1 cellular context compared by ENCODE assay signal in the genomic region with DNA sequence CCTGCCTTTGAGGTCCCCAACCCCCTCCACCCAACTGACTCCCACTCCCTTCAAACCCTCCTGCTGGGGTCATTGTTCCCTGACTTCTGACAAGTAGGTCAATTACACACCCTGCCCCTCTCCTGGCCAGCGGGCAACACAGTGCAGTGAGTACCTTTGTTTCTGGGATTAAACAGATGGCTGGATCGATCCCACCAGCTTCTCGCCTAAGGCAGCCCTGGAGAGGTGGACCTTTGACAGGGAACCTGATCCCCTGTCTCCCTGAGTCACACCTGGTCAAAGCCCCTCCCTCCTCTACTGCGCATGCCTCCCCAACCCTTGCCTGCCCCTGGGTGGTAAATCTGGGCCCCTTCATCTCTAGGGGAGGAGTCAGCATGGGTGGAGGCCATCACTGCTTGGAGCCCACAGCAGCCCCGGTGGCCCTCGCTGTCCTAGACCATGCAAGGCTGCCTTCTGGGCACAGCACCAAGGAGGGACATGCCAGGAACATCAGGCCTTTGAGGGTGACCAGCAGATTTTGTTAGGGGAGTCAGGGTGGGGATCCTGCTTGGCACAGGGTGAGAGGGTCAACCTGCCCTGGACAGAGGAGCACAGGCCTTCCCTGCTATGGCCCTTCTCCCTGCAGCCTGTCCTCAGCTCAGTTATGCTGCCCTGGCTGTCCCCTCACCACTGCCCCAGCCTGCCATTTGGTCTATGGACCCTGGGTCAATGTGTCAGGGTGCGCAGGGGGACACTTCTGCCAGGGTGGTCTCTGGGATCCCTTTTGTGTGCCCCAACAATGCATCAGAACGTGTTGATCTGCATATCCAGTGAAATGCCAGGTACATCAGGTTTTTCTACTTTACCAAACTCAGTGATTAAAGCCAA.
TF ChIP-seq lines count a peak whose summit lies in the region.

No MANE protein-coding gene starts in this region.

TF ChIP-seq in WTC11, 78 proteins besides CTCF, POLR2A, EP300 and RAD21 (continued from another document):
- TF ChIP-seq, protein P1, sequence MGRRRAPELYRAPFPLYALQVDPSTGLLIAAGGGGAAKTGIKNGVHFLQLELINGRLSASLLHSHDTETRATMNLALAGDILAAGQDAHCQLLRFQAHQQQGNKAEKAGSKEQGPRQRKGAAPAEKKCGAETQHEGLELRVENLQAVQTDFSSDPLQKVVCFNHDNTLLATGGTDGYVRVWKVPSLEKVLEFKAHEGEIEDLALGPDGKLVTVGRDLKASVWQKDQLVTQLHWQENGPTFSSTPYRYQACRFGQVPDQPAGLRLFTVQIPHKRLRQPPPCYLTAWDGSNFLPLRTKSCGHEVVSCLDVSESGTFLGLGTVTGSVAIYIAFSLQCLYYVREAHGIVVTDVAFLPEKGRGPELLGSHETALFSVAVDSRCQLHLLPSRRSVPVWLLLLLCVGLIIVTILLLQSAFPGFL (CRISPR knock-in tag; IDR thresholded peaks at IDR 0.05; ENCODE audit: borderline replicate concordance): no peak
- no peak for TF ChIP-seq NR1H2 (CRISPR knock-in tag; IDR thresholded peaks at IDR 0.05)
- TF ChIP-seq ZNF317 (CRISPR knock-in tag; IDR thresholded peaks at IDR 0.05; ENCODE audit: borderline replicate concordance, low read depth): no peak
- no peak for TF ChIP-seq JUN (CRISPR knock-in tag; IDR thresholded peaks at IDR 0.05)
- TF ChIP-seq, protein P2, sequence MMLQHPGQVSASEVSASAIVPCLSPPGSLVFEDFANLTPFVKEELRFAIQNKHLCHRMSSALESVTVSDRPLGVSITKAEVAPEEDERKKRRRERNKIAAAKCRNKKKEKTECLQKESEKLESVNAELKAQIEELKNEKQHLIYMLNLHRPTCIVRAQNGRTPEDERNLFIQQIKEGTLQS (CRISPR knock-in tag; conservative IDR thresholded peaks at IDR 0.05): no peak
- no peak for TF ChIP-seq SP1 (CRISPR knock-in tag; conservative IDR thresholded peaks at IDR 0.05)
- no peak for TF ChIP-seq TEAD1 (CRISPR knock-in tag; IDR thresholded peaks at IDR 0.05)
